8 cellular contexts compared by ENCODE assay signal in the genomic region with DNA sequence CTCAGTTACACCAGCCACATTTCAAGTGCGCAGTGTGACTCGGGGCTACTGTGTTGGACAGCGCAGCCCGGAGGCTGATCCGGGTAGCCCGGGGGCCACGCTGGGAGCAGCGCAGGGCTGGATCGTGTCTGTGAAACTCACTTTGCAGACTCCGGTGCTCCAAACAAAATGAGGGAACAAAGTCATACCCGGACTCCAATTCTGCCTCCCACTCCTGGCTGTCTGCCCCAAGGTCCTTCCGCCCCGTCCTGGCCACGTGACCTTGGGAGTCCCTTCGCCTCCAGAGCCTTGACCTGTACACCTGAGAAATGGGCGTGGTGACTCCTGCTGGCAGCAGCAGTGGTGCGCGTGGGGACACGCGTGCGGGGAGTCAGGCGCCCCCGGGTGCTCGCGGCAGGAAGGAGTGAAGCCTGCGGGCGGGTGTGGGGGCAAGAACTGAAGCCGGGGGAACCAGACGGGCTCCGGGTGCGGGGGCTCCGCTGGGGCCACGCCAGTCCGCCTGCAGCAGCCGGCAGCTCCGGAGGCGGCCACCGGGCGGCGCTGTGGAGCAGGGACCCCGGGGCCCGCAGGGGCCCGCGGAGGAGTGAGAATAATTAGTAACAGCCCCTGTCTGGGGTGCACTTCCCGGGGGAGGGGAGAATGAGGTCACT. TPM values are rescaled to one million over a fixed set of nuclear protein-coding genes. Genes with fewer than 3 reads are reported as not detected.
DNase-seq lines count a peak whose midpoint lies in the region; ATAC-seq and FAIRE-seq lines count a peak whose summit lies in the region.

No MANE protein-coding gene starts in this region.

- H3K36me3 ChIP-seq in HUES6 (ENCODE audit: control insufficient read depth, insufficient read depth, low read length), result no peaks in the 10 kb centered on the region

- peak overlapping the region; percentile 45 for H3K4me3 ChIP-seq in HUES6 (ENCODE audit: low read depth, low read length)

- no peak for ATAC-seq in HG02588 (IDR thresholded peaks at IDR 0.05; ENCODE audit: unreplicated experiment)

- H3K9ac ChIP-seq in HUES6 (ENCODE audit: low read length), result no peak overlapping the region

- peaks cover 6% of the 10 kb centered on the region; the same call in 1 of the 2 replicates for H3K9me3 ChIP-seq in HUES6 (ENCODE audit: control insufficient read depth, insufficient read depth, low read depth, low read length)

- H3K27me3 ChIP-seq in HUES6 (ENCODE audit: control insufficient read depth, insufficient read depth, low read length), result no peaks in the 10 kb centered on the region

- H3K27ac ChIP-seq in HUES6 (ENCODE audit: low read depth, low read length), result no peak overlapping the region

- FAIRE-seq in frontal cortex (lab: Jason Lieb, UNC), result no peak

- H3K4me1 ChIP-seq in HUES6 (ENCODE audit: control insufficient read depth, insufficient read depth, low read length), result peaks cover 18% of the 10 kb centered on the region

- DNase-seq in AG08395 (ENCODE audit: low spot score), result peak; percentile 39
- DNase-seq in activated T-cell treated with anti-CD3 and anti-CD28 coated beads, Interleukin-2, amount 50 U/mL, for 1 hour, result peak; percentile 60
- DNase-seq in frontal cortex (ENCODE audit: low spot score in 2 of 2), result peak; percentile 64 to 75
- peak; percentile 35 for DNase-seq in retina
- no peak for DNase-seq in NCI-H128 (lab: John Stamatoyannopoulos, UW; ENCODE audit: unreplicated experiment)
- DNase-seq in NCI-H1092 (lab: John Stamatoyannopoulos, UW), result no peak

RNA-seq across cellular contexts. Expression of a gene that starts 42.4 kb away (rescaled TPM):
- total RNA-seq in frontal cortex, result 12.2 TPM

RNA-seq across cellular contexts. Expression of a gene that starts 55.3 kb away (rescaled TPM):
- 1.2 TPM for total RNA-seq in frontal cortex

Comparison
In these comparisons a context has a peak if more than half of its experiments do, and no peak if none do; other contexts are left out.
1. DNase-seq: peak in AG08395 (single experiment), activated T-cell treated with anti-CD3 and anti-CD28 coated beads, Interleukin-2, amount 50 U/mL, for 1 hour (single experiment), frontal cortex (2 of 2) and retina (single experiment); none in NCI-H128 (single experiment) and NCI-H1092 (single experiment).